In genomic region chr5:141617128-141617527, GRCh38 we compare ENCODE assay signal across 8 cellular contexts. TPM values are rescaled to one million over a fixed set of nuclear protein-coding genes. Genes with fewer than 3 reads are reported as not detected.
DNase-seq lines count a peak whose midpoint lies in the region; ATAC-seq, FAIRE-seq and TF ChIP-seq lines count a peak whose summit lies in the region.
"Had no signal": no experiment of that assay in that cellular context is flagged by ENCODE, and none has a peak within 500 bp of the region (broad histone marks: within the 10 kb centered on the region; RNA-seq: fewer than 3 reads in every experiment).

No MANE protein-coding gene starts in this region.

- POLR2A ChIA-PET in WTC11 (lab: Charles Lee), result no interaction called here

- H3K4me3 Mint-ChIP-seq in HFFc6 (peak overlapping the region; percentile 96), WTC11 (peak overlapping the region; percentile 95)
- H3K4me3 Mint-ChIP-seq in stimulated activated effector memory CD8-positive, alpha-beta T cell treated with anti-CD3 and anti-CD28 coated beads, Interleukin-12 subunit alpha, Interleukin-12 subunit beta, amount 100 ng/mL, for 72 hours, result peak overlapping the region; percentile 90

- no peak overlapping the region for H3K27ac ChIP-seq in right cardiac atrium (ENCODE audit: low read length)
- H3K27ac ChIP-seq in small intestine (ENCODE audit: low read depth in 1 of 2, low read length in 1 of 2), result peak overlapping the region in 1 of 2 donors; percentile 99

- peaks cover 45% of the 10 kb centered on the region for H3K4me1 Mint-ChIP-seq in HFFc6 (ENCODE audit: low read depth)
- peaks cover 46% of the 10 kb centered on the region for H3K4me1 Mint-ChIP-seq in WTC11
- H3K4me1 Mint-ChIP-seq in stimulated activated effector memory CD8-positive, alpha-beta T cell treated with anti-CD3 and anti-CD28 coated beads, Interleukin-12 subunit alpha, Interleukin-12 subunit beta, amount 100 ng/mL, for 72 hours, result peaks cover 42% of the 10 kb centered on the region

- DNase-seq in HFFc6, result no peak
- DNase-seq in WTC11 (ENCODE audit: low spot score), result no peak
- no peak for DNase-seq in right cardiac atrium
- no peak for DNase-seq in stimulated activated effector memory CD8-positive, alpha-beta T cell treated with anti-CD3 and anti-CD28 coated beads, Interleukin-12 subunit alpha, Interleukin-12 subunit beta, amount 100 ng/mL, for 72 hours (ENCODE audit: low spot score in 2 of 2)
- no peak for DNase-seq in hypothalamus (lab: John Stamatoyannopoulos, UW)
- DNase-seq in small intestine, result no peak
- DNase-seq in urothelium cell line (ENCODE audit: low spot score), result no peak
- DNase-seq: stimulated activated CD4-positive, alpha-beta T cell treated with anti-CD3 and anti-CD28 coated beads, Interleukin-15, amount 100 ng/mL, for 24 hours had no signal

- H3K36me3 Mint-ChIP-seq in HFFc6 (ENCODE audit: low read depth), result peaks cover 17% of the 10 kb centered on the region
- H3K36me3 Mint-ChIP-seq in WTC11, result peaks cover 11% of the 10 kb centered on the region
- peaks cover 93% of the 10 kb centered on the region for H3K36me3 Mint-ChIP-seq in stimulated activated effector memory CD8-positive, alpha-beta T cell treated with anti-CD3 and anti-CD28 coated beads, Interleukin-12 subunit alpha, Interleukin-12 subunit beta, amount 100 ng/mL, for 72 hours

- H3K9me3 ChIP-seq in right cardiac atrium (ENCODE audit: control insufficient read depth, low read length) (no peaks in the 10 kb centered on the region), small intestine (ENCODE audit: control insufficient read depth, low read depth) (no peaks in the 10 kb centered on the region)

- peaks cover 2% of the 10 kb centered on the region; the same call in 1 of the 2 replicates for H3K27me3 Mint-ChIP-seq in HFFc6 (ENCODE audit: insufficient read depth)
- H3K27me3 Mint-ChIP-seq in WTC11 (ENCODE audit: low read depth), result no peaks in the 10 kb centered on the region; the same call in 1 of the 2 replicates

- CTCF ChIA-PET in WTC11 (lab: Charles Lee), result interaction anchor here (0.7 to 2.7 kb wide), 7 partner anchors 10 to 209 kb away, joined by 3 to 18 read pairs (median 7); partner anchors contain the start of genes FCHSD1, PCDHGB6 and RELL2

- H3K27me3 ChIP-seq in right cardiac atrium (ENCODE audit: control insufficient read depth, insufficient read depth) (no peaks in the 10 kb centered on the region), small intestine (ENCODE audit: control insufficient read depth in 2 of 2, insufficient read depth in 2 of 2, low read length in 2 of 2) (no peaks in the 10 kb centered on the region)

- H3K36me3 ChIP-seq in small intestine (ENCODE audit: control insufficient read depth in 2 of 2, insufficient read depth in 2 of 2, low read length in 2 of 2), result peaks cover 0 to 6% of the 10 kb centered on the region in 2 donors

- H3K4me3 ChIP-seq in right cardiac atrium (ENCODE audit: low read length), result peak overlapping the region; percentile 75
- H3K4me3 ChIP-seq in small intestine (ENCODE audit: low read depth in 1 of 2, low read length in 2 of 2), result peak overlapping the region in 1 of 2 donors; percentile 96

- H3K9me3 Mint-ChIP-seq in HFFc6 (no peaks in the 10 kb centered on the region), WTC11 (no peaks in the 10 kb centered on the region)
- no peaks in the 10 kb centered on the region for H3K9me3 Mint-ChIP-seq in stimulated activated effector memory CD8-positive, alpha-beta T cell treated with anti-CD3 and anti-CD28 coated beads, Interleukin-12 subunit alpha, Interleukin-12 subunit beta, amount 100 ng/mL, for 72 hours

- FAIRE-seq in small intestine (lab: Jason Lieb, UNC) (no peak), urothelium cell line (lab: Jason Lieb, UNC) (no peak)

- TF ChIP-seq CTCF in HFFc6 (IDR thresholded peaks at IDR 0.05), result no peak
- TF ChIP-seq CTCF in WTC11 (IDR thresholded peaks at IDR 0.05), result no peak

- ATAC-seq in WTC11, result no peak
- peak in 1 of 2 donors; percentile 40 for ATAC-seq in right cardiac atrium
- no peak for ATAC-seq in stimulated activated effector memory CD8-positive, alpha-beta T cell treated with anti-CD3 and anti-CD28 coated beads, Interleukin-12 subunit alpha, Interleukin-12 subunit beta, amount 100 ng/mL, for 72 hours

- 42% methylated on average over 2 of the region's 2 CpGs for WGBS in right cardiac atrium
- WGBS in small intestine, 3 donors, result 24 to 32% (median 27%) methylated on average over 2 of the region's 2 CpGs

- intact Hi-C loops in right cardiac atrium (cut with DNase I), result no loop called here

- H3K4me1 ChIP-seq in right cardiac atrium (ENCODE audit: control insufficient read depth, insufficient read depth, low read length), result peaks cover 2% of the 10 kb centered on the region
- H3K4me1 ChIP-seq in small intestine (ENCODE audit: control insufficient read depth in 2 of 2, insufficient read depth in 1 of 2, low read depth in 1 of 2, low read length in 1 of 2), result peaks cover 6 to 7% of the 10 kb centered on the region in 2 donors

- H3K27ac Mint-ChIP-seq in HFFc6, result peak overlapping the region; percentile 92
- peak overlapping the region; percentile 52 for H3K27ac Mint-ChIP-seq in WTC11
- peak overlapping the region; percentile 95 for H3K27ac Mint-ChIP-seq in stimulated activated effector memory CD8-positive, alpha-beta T cell treated with anti-CD3 and anti-CD28 coated beads, Interleukin-12 subunit alpha, Interleukin-12 subunit beta, amount 100 ng/mL, for 72 hours

TF ChIP-seq in WTC11, 78 proteins besides CTCF, POLR2A, EP300 and RAD21 (continues in another document):
- TF ChIP-seq MAX (CRISPR knock-in tag; IDR thresholded peaks at IDR 0.05), result no peak
- TF ChIP-seq JAZF1 (CRISPR knock-in tag; IDR thresholded peaks at IDR 0.05), result no peak
- no peak for TF ChIP-seq FOXJ3 (CRISPR knock-in tag; IDR thresholded peaks at IDR 0.05; ENCODE audit: borderline replicate concordance)
- no peak for TF ChIP-seq FOXP1 (CRISPR knock-in tag; IDR thresholded peaks at IDR 0.05; ENCODE audit: borderline replicate concordance)
- no peak for TF ChIP-seq HMGXB4 (CRISPR knock-in tag; IDR thresholded peaks at IDR 0.05)
- TF ChIP-seq IRF1 (CRISPR knock-in tag; IDR thresholded peaks at IDR 0.05), result no peak
- no peak for TF ChIP-seq ZNF671 (CRISPR knock-in tag; IDR thresholded peaks at IDR 0.05)
- no peak for TF ChIP-seq RELA (CRISPR knock-in tag; IDR thresholded peaks at IDR 0.05; ENCODE audit: borderline replicate concordance)
- TF ChIP-seq USF1 (CRISPR knock-in tag; IDR thresholded peaks at IDR 0.05), result no peak
- no peak for TF ChIP-seq SMAD4 (CRISPR knock-in tag; IDR thresholded peaks at IDR 0.05)
- no peak for TF ChIP-seq NR1H2 (CRISPR knock-in tag; IDR thresholded peaks at IDR 0.05)
- no peak for TF ChIP-seq PRRX2 (CRISPR knock-in tag; IDR thresholded peaks at IDR 0.05)
- TF ChIP-seq ZNF232 (CRISPR knock-in tag; IDR thresholded peaks at IDR 0.05), result no peak

RNA-seq across cellular contexts. Expression of gene DIAPH1, which starts 1.7 kb away (rescaled TPM):
- total RNA-seq in HFFc6 (2021; fragmentation: NEBNext Ultra II Directional; extraction: Animal tissue kit (Norgen Biotek cat#: 25700)), result 100 to 1,000 TPM; 105 to 119 (median 109) TPM
- 90.9 to 109 TPM (median 96.0 TPM) in 3 replicates for total RNA-seq in WTC11 (2021)
- total RNA-seq in right cardiac atrium, result 10 to 100 TPM; 15.8 to 53.0 (median 19.2) TPM
- 11.8 TPM for polyA plus RNA-seq in right cardiac atrium
- 10 to 100 TPM; 58.4 to 97.3 (median 87.8) TPM for polyA plus RNA-seq in small intestine

RNA-seq across cellular contexts. Expression of gene HDAC3, which starts 19.5 kb away (rescaled TPM):
- 10 to 100 TPM; 52.1 to 63.7 (median 55.1) TPM for total RNA-seq in HFFc6 (2021; fragmentation: NEBNext Ultra II Directional; extraction: Animal tissue kit (Norgen Biotek cat#: 25700))
- total RNA-seq in WTC11 (2021) (84.7 to 96.2 TPM (median 94.5 TPM) in 3 replicates), right cardiac atrium (10 to 100 TPM; 25.4 to 35.0 (median 28.0) TPM)
- polyA plus RNA-seq in right cardiac atrium (28.8 TPM), small intestine (10 to 100 TPM; 39.0 to 56.2 (median 42.9) TPM)

RNA-seq across cellular contexts. Expression of gene RELL2, which starts 19.7 kb away (rescaled TPM):
- total RNA-seq in HFFc6 (2021; fragmentation: NEBNext Ultra II Directional; extraction: Animal tissue kit (Norgen Biotek cat#: 25700)), result 1 to 10 TPM; 2.2 to 4.4 (median 3.0) TPM
- total RNA-seq in WTC11 (2021) (19.3 to 23.8 TPM (median 21.4 TPM) in 3 replicates), right cardiac atrium (1 to 10 TPM; 1.2 to 2.0 (median 1.3) TPM)
- polyA plus RNA-seq in right cardiac atrium (1.5 TPM), small intestine (1 to 10 TPM; 3.4 to 5.4 (median 4.3) TPM)

RNA-seq across cellular contexts. Expression of gene FCHSD1, which starts 34.1 kb away (rescaled TPM):
- total RNA-seq in HFFc6 (2021; fragmentation: NEBNext Ultra II Directional; extraction: Animal tissue kit (Norgen Biotek cat#: 25700)), result 10 to 100 TPM; 20.8 to 31.7 (median 25.3) TPM
- total RNA-seq in WTC11 (2021) (43.6 to 50.3 TPM (median 44.8 TPM) in 3 replicates), right cardiac atrium (1 to 10 TPM; 3.8 to 6.7 (median 5.1) TPM)
- polyA plus RNA-seq in right cardiac atrium (4.3 TPM), small intestine (10 to 100 TPM in 2 of 3 donors, 1 to 10 TPM in 1; 8.3 to 14.8 (median 12.4) TPM)
